14 cellular contexts compared by ENCODE assay signal in genomic region chr14:93234798-93235197, GRCh38. TPM values are rescaled to one million over a fixed set of nuclear protein-coding genes. Genes with fewer than 3 reads are reported as not detected.
DNase-seq lines count a peak whose midpoint lies in the region; ATAC-seq, FAIRE-seq and TF ChIP-seq lines count a peak whose summit lies in the region.
"Had no signal": no experiment of that assay in that cellular context is flagged by ENCODE, and none has a peak within 500 bp of the region (broad histone marks: within the 10 kb centered on the region; RNA-seq: fewer than 3 reads in every experiment).

No MANE protein-coding gene starts in this region.

- ATAC-seq in psoas muscle (peak in 3 of 4 donors; percentile 38 to 74 (median 39)), HG03095 (IDR thresholded peaks at IDR 0.05; ENCODE audit: unreplicated experiment) (no peak)

- no peaks in the 10 kb centered on the region for H3K9me3 Mint-ChIP-seq in endothelial cell (ENCODE audit: unreplicated experiment)
- H3K9me3 Mint-ChIP-seq: activated T-cell treated with anti-CD3 and anti-CD28 coated beads, Interleukin-2, amount 50 U/mL, for 4 hours; dendritic cell treated with granulocyte-macrophage colony-stimulating factor and Interleukin-4, amounts not matched to agents 40 ng/mL and 50 ng/mL, for 4 days had no signal

- peaks cover 5% of the 10 kb centered on the region for H3K36me3 Mint-ChIP-seq in endothelial cell (ENCODE audit: low read depth, unreplicated experiment)

- no peaks in the 10 kb centered on the region for H3K4me1 ChIP-seq in psoas muscle

- peak overlapping the region; percentile 38 for H3K27ac Mint-ChIP-seq in endothelial cell (ENCODE audit: unreplicated experiment)
- H3K27ac Mint-ChIP-seq: dendritic cell treated with granulocyte-macrophage colony-stimulating factor and Interleukin-4, amounts not matched to agents 40 ng/mL and 50 ng/mL, for 4 days had no signal

- DNase-seq in DMS 273 (lab: John Stamatoyannopoulos, UW; ENCODE audit: unreplicated experiment) (peak; percentile 26), DMS 273 treated with DMSO at 0.1 percent for 48 hours (lab: John Stamatoyannopoulos, UW) (no peak), RCC 7860 (ENCODE audit: low spot score) (peak; percentile 87), endothelial cell (ENCODE audit: low spot score) (no peak), psoas muscle (no peak), superior temporal gyrus (ENCODE audit: extremely low spot score) (no peak), DMS79 treated with DMSO at 0.1 percent for 48 hours (lab: John Stamatoyannopoulos, UW) (no peak)
- DNase-seq: activated T-cell treated with anti-CD3 and anti-CD28 coated beads, Interleukin-2, amount 50 U/mL, for 4 hours; NCI-H446; tibial artery had no signal

- H3K9me3 ChIP-seq in psoas muscle, result no peaks in the 10 kb centered on the region
- H3K9me3 ChIP-seq: neutrophil, tibial artery had no signal

- FAIRE-seq in RCC 7860 (lab: Jason Lieb, UNC), result peak; percentile 63

- TF ChIP-seq CTCF in endothelial cell (IDR thresholded peaks at IDR 0.05; ENCODE audit: unreplicated experiment), result no peak
- no peak for TF ChIP-seq CTCF in psoas muscle (IDR thresholded peaks at IDR 0.05)

- H3K27me3 Mint-ChIP-seq in endothelial cell (ENCODE audit: unreplicated experiment), result peaks cover 4% of the 10 kb centered on the region

- no peak overlapping the region for H3K4me3 ChIP-seq in psoas muscle
- H3K4me3 ChIP-seq: tibial artery had no signal

- no peak overlapping the region for H3K4me3 Mint-ChIP-seq in endothelial cell (ENCODE audit: unreplicated experiment)
- H3K4me3 Mint-ChIP-seq: activated T-cell treated with anti-CD3 and anti-CD28 coated beads, Interleukin-2, amount 50 U/mL, for 4 hours; dendritic cell treated with granulocyte-macrophage colony-stimulating factor and Interleukin-4, amounts not matched to agents 40 ng/mL and 50 ng/mL, for 4 days had no signal

- H3K27ac ChIP-seq in psoas muscle, result no peak overlapping the region
- H3K27ac ChIP-seq: 22Rv1, neutrophil, tibial artery had no signal

- intact Hi-C loops in psoas muscle (cut with DNase I), result no loop called here

- H3K36me3 ChIP-seq in psoas muscle (ENCODE audit: insufficient read depth in 1 of 2, low read depth in 1 of 2), result peaks cover 0 to under 1% of the 10 kb centered on the region in 2 donors

- 30 to 51% (median 35%) methylated on average over 10 of the region's 10 CpGs for WGBS in psoas muscle, 3 donors

- H3K4me1 Mint-ChIP-seq in endothelial cell (ENCODE audit: unreplicated experiment), result no peaks in the 10 kb centered on the region

- no peaks in the 10 kb centered on the region for H3K27me3 ChIP-seq in psoas muscle (ENCODE audit: insufficient read depth in 3 of 3, low read length in 2 of 3)
- H3K27me3 ChIP-seq: tibial artery had no signal

RNA-seq across cellular contexts. Expression of gene UBR7, which starts 27.7 kb away (rescaled TPM):
- total RNA-seq in endothelial cell (ENCODE audit: unreplicated experiment) (35.8 TPM), psoas muscle (10 to 100 TPM; 11.5 to 22.0 (median 14.5) TPM)
- polyA plus RNA-seq in psoas muscle, result 10 to 100 TPM; 16.6 to 32.6 (median 20.2) TPM

RNA-seq across cellular contexts. Expression of gene GON7, which starts 27.9 kb away (rescaled TPM):
- total RNA-seq in endothelial cell (ENCODE audit: unreplicated experiment) (15.5 TPM), psoas muscle (10 to 100 TPM in 1 of 4 donors, 1 to 10 TPM in 3; 7.4 to 10.3 (median 7.6) TPM)
- polyA plus RNA-seq in psoas muscle, result 10 to 100 TPM; 15.5 to 49.3 (median 23.3) TPM

RNA-seq across cellular contexts. Expression of gene LYSET, which starts 49.7 kb away (rescaled TPM):
- total RNA-seq in endothelial cell (ENCODE audit: unreplicated experiment) (13.6 TPM), psoas muscle (10 to 100 TPM; 19.7 to 30.1 (median 24.4) TPM)
- 10 to 100 TPM; 29.1 to 50.1 (median 37.0) TPM for polyA plus RNA-seq in psoas muscle

RNA-seq across cellular contexts. Expression of gene MOAP1, which starts 50.1 kb away (rescaled TPM):
- total RNA-seq in endothelial cell (ENCODE audit: unreplicated experiment) (22.4 TPM), psoas muscle (10 to 100 TPM; 28.4 to 49.2 (median 35.1) TPM)
- 10 to 100 TPM; 20.5 to 53.6 (median 22.6) TPM for polyA plus RNA-seq in psoas muscle

Comparison
In these comparisons a context has a peak if more than half of its experiments do, and no peak if none do; other contexts are left out.
1. DNase-seq: peak in DMS 273 (single experiment) and RCC 7860 (single experiment); none in DMS 273 treated with DMSO at 0.1 percent for 48 hours (single experiment), endothelial cell (single experiment), psoas muscle (0 of 2), superior temporal gyrus (single experiment) and DMS79 treated with DMSO at 0.1 percent for 48 hours (single experiment).